In genomic region chr9:36493562-36493961, GRCh38 we compare ENCODE assay signal across 8 cellular contexts.
A peak's percentile ranks its signal among the peaks of the same experiment; 100 is the strongest.
DNase-seq lines count a peak whose midpoint lies in the region; ATAC-seq and TF ChIP-seq lines count a peak whose summit lies in the region.
"Not testable (repeated sequence)": the region's sequence is repeated elsewhere in the genome, so short reads cannot be mapped to it uniquely, and the experiment has no call there.

No MANE protein-coding gene starts in this region.

- not testable (repeated sequence) for H4K20me1 ChIP-seq in OCI-LY3 (ENCODE audit: insufficient read depth, low read length)

- not testable (repeated sequence) for H3K36me3 Mint-ChIP-seq in CD8-positive, alpha-beta T cell; activated B cell treated with CpG ODN at 0.5 μM for 24 hours (ENCODE audit: low read depth); stimulated activated naive B cell treated with anti-CD40 and anti-IgM and Interleukin-4, amounts not matched to agents 10 μg/mL and 1 μg/mL and 100 μg/mL, for 72 hours

- not testable (repeated sequence) for H3K9me3 Mint-ChIP-seq in CD8-positive, alpha-beta T cell; activated B cell treated with CpG ODN at 0.5 μM for 24 hours; stimulated activated naive B cell treated with anti-CD40 and anti-IgM and Interleukin-4, amounts not matched to agents 10 μg/mL and 1 μg/mL and 100 μg/mL, for 72 hours

- not testable (repeated sequence) for H4K12ac ChIP-seq in trophoblast cell (ENCODE audit: low read depth, low read length)

- not testable (repeated sequence) for H3K14ac ChIP-seq in trophoblast cell (ENCODE audit: low read length)

- H3K4me3 ChIP-seq in CD8-positive, alpha-beta T cell (ENCODE audit: low read depth, low read length): peak overlapping the region; percentile 51
- not testable (repeated sequence) for H3K4me3 ChIP-seq in OCI-LY3 (ENCODE audit: low read length); trophoblast cell (ENCODE audit: low read depth, low read length)
- H3K4me3 ChIP-seq in effector memory CD4-positive, alpha-beta T cell (ENCODE audit: insufficient read depth, low read depth, low read length, poor library complexity, severe bottlenecking): peak overlapping the region; percentile 26

- not testable (repeated sequence) for H2BK12ac ChIP-seq in trophoblast cell (ENCODE audit: low read length)

- H3K4me3 Mint-ChIP-seq in CD8-positive, alpha-beta T cell: peak overlapping the region; percentile 79
- H3K4me3 Mint-ChIP-seq in activated B cell treated with CpG ODN at 0.5 μM for 24 hours: peak overlapping the region; percentile 67
- peak overlapping the region; percentile 31 to 55 for H3K4me3 Mint-ChIP-seq in stimulated activated naive B cell treated with anti-CD40 and anti-IgM and Interleukin-4, amounts not matched to agents 10 μg/mL and 1 μg/mL and 100 μg/mL, for 72 hours

- not testable (repeated sequence) for H2AK5ac ChIP-seq in trophoblast cell (ENCODE audit: low read length)

- not testable (repeated sequence) for H3K36me3 ChIP-seq in CD8-positive, alpha-beta T cell (ENCODE audit: insufficient read depth, low read length); OCI-LY3 (replicated peaks; ENCODE audit: low read depth, low read length); effector memory CD4-positive, alpha-beta T cell (ENCODE audit: control insufficient read depth, insufficient read depth, low read length); trophoblast cell (ENCODE audit: control insufficient read depth in 1 of 2, insufficient read depth in 2 of 2, low read length in 2 of 2)

- H3K23ac ChIP-seq in trophoblast cell (ENCODE audit: low read length): not testable (repeated sequence)

- peak; percentile 56 for ATAC-seq in CD8-positive, alpha-beta T cell
- peak; percentile 28 for ATAC-seq in activated B cell treated with CpG ODN at 0.5 μM for 24 hours (ENCODE audit: low read depth)
- not testable (repeated sequence) for ATAC-seq in stimulated activated naive B cell treated with anti-CD40 and anti-IgM and Interleukin-4, amounts not matched to agents 10 μg/mL and 1 μg/mL and 100 μg/mL, for 72 hours (replicated peaks)

- H3K27me3 Mint-ChIP-seq in CD8-positive, alpha-beta T cell (ENCODE audit: low read depth); activated B cell treated with CpG ODN at 0.5 μM for 24 hours; stimulated activated naive B cell treated with anti-CD40 and anti-IgM and Interleukin-4, amounts not matched to agents 10 μg/mL and 1 μg/mL and 100 μg/mL, for 72 hours: not testable (repeated sequence)

- not testable (repeated sequence) for H3K27me3 ChIP-seq in CD8-positive, alpha-beta T cell (ENCODE audit: insufficient read depth, low read length); OCI-LY3 (ENCODE audit: low read depth, low read length); effector memory CD4-positive, alpha-beta T cell (replicated peaks; ENCODE audit: control insufficient read depth, insufficient read depth, low read length, poor library complexity, severe bottlenecking); trophoblast cell (ENCODE audit: insufficient read depth, low read length)

- not testable (repeated sequence) for H2BK120ac ChIP-seq in trophoblast cell (ENCODE audit: insufficient read depth, low read length, poor library complexity)

- not testable (repeated sequence) for H3K79me1 ChIP-seq in trophoblast cell (ENCODE audit: low read length)

- not testable (repeated sequence) for H3K9me3 ChIP-seq in CD8-positive, alpha-beta T cell (ENCODE audit: low read length); OCI-LY3 (ENCODE audit: insufficient read depth, low read length); effector memory CD4-positive, alpha-beta T cell (ENCODE audit: control insufficient read depth, low read length); trophoblast cell (ENCODE audit: insufficient read depth, low read depth, low read length)

- H3K27ac ChIP-seq in CD8-positive, alpha-beta T cell (ENCODE audit: low read depth, low read length); OCI-LY3 (ENCODE audit: low read length); trophoblast cell (ENCODE audit: low read depth, low read length): not testable (repeated sequence)
- H3K27ac ChIP-seq in effector memory CD4-positive, alpha-beta T cell (ENCODE audit: insufficient read depth, low read length, poor library complexity, severe bottlenecking): peak overlapping the region; percentile 28

- intact Hi-C loops in CD8-positive, alpha-beta T cell (cut with DNase I, micrococcal nuclease): loop anchor here (1.0 to 2.0 kb wide), 2 partner anchors 87 to 92 kb away; no protein-coding TSS in a partner anchor
- intact Hi-C loops in activated B cell treated with CpG ODN at 0.5 μM for 24 hours (cut with micrococcal nuclease): not testable (repeated sequence)

- H4K91ac ChIP-seq in trophoblast cell (ENCODE audit: low read depth, low read length): not testable (repeated sequence)

- H3K18ac ChIP-seq in trophoblast cell (ENCODE audit: low read length): not testable (repeated sequence)

- 0 out of 2 replicates have a peak overlapping the region, but pooled peaks have one; percentile 15 for H3K4me2 ChIP-seq in OCI-LY3 (ENCODE audit: low read length)
- not testable (repeated sequence) for H3K4me2 ChIP-seq in trophoblast cell (ENCODE audit: low read length)

- not testable (repeated sequence) for H3K79me2 ChIP-seq in OCI-LY3 (ENCODE audit: low read length); trophoblast cell (ENCODE audit: control insufficient read depth, insufficient read depth, low read length, poor library complexity)

- H2AFZ ChIP-seq in OCI-LY3 (ENCODE audit: low read depth, low read length); trophoblast cell (ENCODE audit: insufficient read depth, low read length, poor library complexity): not testable (repeated sequence)

- H3K4me1 Mint-ChIP-seq in CD8-positive, alpha-beta T cell (ENCODE audit: low read depth): peaks cover 58% of the 10 kb centered on the region
- peaks cover 26% of the 10 kb centered on the region for H3K4me1 Mint-ChIP-seq in activated B cell treated with CpG ODN at 0.5 μM for 24 hours
- H3K4me1 Mint-ChIP-seq in stimulated activated naive B cell treated with anti-CD40 and anti-IgM and Interleukin-4, amounts not matched to agents 10 μg/mL and 1 μg/mL and 100 μg/mL, for 72 hours: peaks cover 11 to 29% of the 10 kb centered on the region in 2 donors

- H4K8ac ChIP-seq in trophoblast cell (ENCODE audit: low read depth, low read length): not testable (repeated sequence)

- TF ChIP-seq CTCF in CD8-positive, alpha-beta T cell (IDR thresholded peaks at IDR 0.05); OCI-LY3 (IDR thresholded peaks at IDR 0.05; ENCODE audit: low read depth, low read length); activated B cell treated with CpG ODN at 0.5 μM for 24 hours (IDR thresholded peaks at IDR 0.05): not testable (repeated sequence)

- DNase-seq in CD8-positive, alpha-beta T cell: peak in 4 of 7 experiments; percentile 19 to 52 (median 34)
- not testable (repeated sequence) for DNase-seq in activated B cell treated with CpG ODN at 0.5 μM for 24 hours; stimulated activated naive B cell treated with anti-CD40 and anti-IgM and Interleukin-4, amounts not matched to agents 10 μg/mL and 1 μg/mL and 100 μg/mL, for 72 hours
- DNase-seq in activated CD8-positive, alpha-beta memory T cell treated with anti-CD3 and anti-CD28 coated beads, Interleukin-2, amount 50 U/mL, for 4 hours: peak; percentile 24
- DNase-seq in activated naive CD4-positive, alpha-beta T cell treated with anti-CD3 and anti-CD28 coated beads, Interleukin-2, amount 50 U/mL, for 16 hours: peak; percentile 35
- peak in 2 of 3 donors; percentile 2 to 31 for DNase-seq in effector memory CD4-positive, alpha-beta T cell
- peak; percentile 34 to 70 for DNase-seq in trophoblast cell

- POLR2A ChIA-PET in CD8-positive, alpha-beta T cell (lab: Charles Lee); activated B cell treated with CpG ODN at 0.5 μM for 24 hours (lab: Charles Lee): not testable (repeated sequence)

- H3K4me1 ChIP-seq in CD8-positive, alpha-beta T cell (ENCODE audit: insufficient read depth, low read length): peaks cover 35% of the 10 kb centered on the region
- H3K4me1 ChIP-seq in OCI-LY3 (ENCODE audit: low read length): peaks cover 18% of the 10 kb centered on the region
- H3K4me1 ChIP-seq in effector memory CD4-positive, alpha-beta T cell (ENCODE audit: control insufficient read depth, insufficient read depth, low read length, poor library complexity, severe bottlenecking): peaks cover 21% of the 10 kb centered on the region
- H3K4me1 ChIP-seq in trophoblast cell (ENCODE audit: control insufficient read depth in 1 of 2, insufficient read depth in 2 of 2, low read length in 2 of 2): not testable (repeated sequence)

- CTCF ChIA-PET in CD8-positive, alpha-beta T cell (lab: Charles Lee); activated B cell treated with CpG ODN at 0.5 μM for 24 hours (lab: Charles Lee): not testable (repeated sequence)

- H3K4ac ChIP-seq in trophoblast cell (ENCODE audit: low read depth, low read length): not testable (repeated sequence)

- H2BK5ac ChIP-seq in trophoblast cell (ENCODE audit: low read depth, low read length, poor library complexity): not testable (repeated sequence)

- not testable (repeated sequence) for H3K9ac ChIP-seq in OCI-LY3 (ENCODE audit: low read length); trophoblast cell (ENCODE audit: low read length)

- no CpG with 5 or more reads among the region's 6 CpGs for WGBS in trophoblast cell (ENCODE audit: extremely low coverage, insufficient coverage, insufficient read length)

- H3K27ac Mint-ChIP-seq in CD8-positive, alpha-beta T cell: peak overlapping the region; percentile 82
- not testable (repeated sequence) for H3K27ac Mint-ChIP-seq in activated B cell treated with CpG ODN at 0.5 μM for 24 hours
- H3K27ac Mint-ChIP-seq in stimulated activated naive B cell treated with anti-CD40 and anti-IgM and Interleukin-4, amounts not matched to agents 10 μg/mL and 1 μg/mL and 100 μg/mL, for 72 hours: peak overlapping the region; percentile 22
